Comparison of ENCODE assay signal across 26 cellular contexts in the genomic region with DNA sequence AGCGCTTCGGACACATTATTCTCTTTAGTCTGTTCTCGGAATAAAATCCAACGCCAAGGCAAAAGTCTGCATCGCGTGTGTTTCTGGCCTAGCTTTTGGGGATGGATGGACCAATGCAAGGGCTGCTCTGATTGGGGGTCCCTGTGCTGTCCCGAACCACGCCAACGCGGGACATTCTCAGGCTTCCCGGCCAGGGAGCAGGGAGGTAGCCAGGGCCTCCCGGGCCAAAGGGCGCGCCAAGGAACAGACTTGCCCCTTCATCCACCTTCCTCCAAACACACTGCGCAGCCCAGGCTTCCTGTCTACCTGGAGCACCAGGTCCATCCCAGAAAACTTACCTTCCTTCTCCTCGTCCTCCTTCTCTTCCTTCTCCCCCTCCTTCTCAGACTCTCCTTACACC.
"Had no signal": no experiment of that assay in that cellular context is flagged by ENCODE, and none has a peak within 500 bp of the region (broad histone marks: within the 10 kb centered on the region; RNA-seq: fewer than 3 reads in every experiment).

No MANE protein-coding gene starts in this region.

- H3K27me3 ChIP-seq: testis, thyroid gland, tibial nerve, transverse colon, upper lobe of left lung, upper lobe of right lung, uterus, vagina had no signal

- ATAC-seq: stimulated activated effector memory CD8-positive, alpha-beta T cell treated with anti-CD3 and anti-CD28 coated beads, Interleukin-12 subunit alpha, Interleukin-12 subunit beta, amount 100 ng/mL, for 72 hours; stimulated activated memory B cell treated with anti-CD40 and anti-IgM and Interleukin-4, amounts not matched to agents 10 μg/mL and 1 μg/mL and 100 μg/mL, for 72 hours; stimulated activated naive CD8-positive, alpha-beta T cell treated with anti-CD3 and anti-CD28 coated beads, Interleukin-15, amount 100 ng/mL, for 72 hours; stimulated activated naive CD8-positive, alpha-beta T cell treated with anti-CD3 and anti-CD28 coated beads, Interleukin-15, Interleukin-2, amounts not matched to agents 100 U/mL and 50 U/mL, for 24 hours had no signal

- H3K4me1 ChIP-seq: stomach, suprapubic skin, testis, thyroid gland, tibial artery, tibial nerve, transverse colon, upper lobe of left lung, upper lobe of right lung, uterus, vagina had no signal

- DNase-seq: stimulated activated CD4-positive, alpha-beta T cell treated with anti-CD3 and anti-CD28 coated beads, Interleukin-2, amount 100 ng/mL, for 48 hours; stimulated activated CD4-positive, alpha-beta T cell treated with anti-CD3 and anti-CD28 coated beads, Interleukin-4, amount 100 ng/mL, for 1 hour; stimulated activated CD4-positive, alpha-beta T cell treated with anti-CD3 and anti-CD28 coated beads, Interleukin-4, amount 100 ng/mL, for 24 hours; stimulated activated CD4-positive, alpha-beta T cell treated with anti-CD3 and anti-CD28 coated beads, Interleukin-4, amount 100 ng/mL, for 4 hours; stimulated activated CD8-positive, alpha-beta memory T cell treated with anti-CD3 and anti-CD28 coated beads, Interleukin-4, amount 100 ng/mL, for 48 hours; stimulated activated naive B cell treated with anti-CD40 and anti-IgM and Interleukin-4, amounts not matched to agents 10 μg/mL and 1 μg/mL and 100 μg/mL, for 72 hours; stimulated activated naive CD4-positive, alpha-beta T cell; stimulated activated naive CD4-positive, alpha-beta T cell treated with Interleukin-2 at 50 U/mL for 16 hours; stimulated activated naive CD8-positive, alpha-beta T cell treated with anti-CD3 and anti-CD28 coated beads, Interleukin-15, amount 100 ng/mL, for 72 hours; stimulated activated naive CD8-positive, alpha-beta T cell treated with anti-CD3 and anti-CD28 coated beads, Interleukin-15, Interleukin-2, amounts not matched to agents 100 U/mL and 50 U/mL, for 24 hours; stomach; substantia nigra; testis; thyroid gland; tibial artery; transverse colon; trophoblast cell; upper lobe of right lung; uterus had no signal

- H3K9me3 ChIP-seq: suprapubic skin, testis, thoracic aorta, thyroid gland, tibial artery, transverse colon, upper lobe of left lung, upper lobe of right lung, uterus, vagina had no signal

- H3K27ac ChIP-seq: stomach, suprapubic skin, testis, thoracic aorta, thyroid gland, tibial artery, tibial nerve, transverse colon, upper lobe of left lung, upper lobe of right lung, uterus, vagina had no signal

- H3K4me3 ChIP-seq: stomach, suprapubic skin, thoracic aorta, thyroid gland, tibial artery, tibial nerve, transverse colon, upper lobe of left lung, upper lobe of right lung, uterus, vagina had no signal

- H3K36me3 ChIP-seq: stomach, suprapubic skin, thoracic aorta, thyroid gland, tibial artery, transverse colon, upper lobe of left lung, upper lobe of right lung, uterus, vagina had no signal
